9 cellular contexts compared by ENCODE assay signal in genomic region chr6:153503810-153504209, GRCh38.
DNase-seq lines count a peak whose midpoint lies in the region; ATAC-seq and TF ChIP-seq lines count a peak whose summit lies in the region.
"Had no signal": no experiment of that assay in that cellular context is flagged by ENCODE, and none has a peak within 500 bp of the region (broad histone marks: within the 10 kb centered on the region; RNA-seq: fewer than 3 reads in every experiment).

No MANE protein-coding gene starts in this region.

- TF ChIP-seq CTCF in GM13977 (IDR thresholded peaks at IDR 0.05; ENCODE audit: extremely low read depth, insufficient read depth, missing control alignments), result peak; percentile 11
- peak; percentile 27 for TF ChIP-seq CTCF in choroid plexus epithelial cell (conservative IDR thresholded peaks at IDR 0.05; ENCODE audit: low read depth, low read length)

- H3K36me3 Mint-ChIP-seq in activated T-helper 1 cell treated with anti-CD3 and anti-CD28 coated beads, Interleukin-12 subunit alpha, Interleukin-12 subunit beta, Interleukin-2, Interleukin-4 antibody, amounts not matched to agents 30 ng/mL and 10 ng/mL and 1 ng/mL, durations not matched to agents 14 hours and 24 hours and 36 hours (ENCODE audit: low read depth), result no peaks in the 10 kb centered on the region
- no peaks in the 10 kb centered on the region for H3K36me3 Mint-ChIP-seq in activated T-cell treated with anti-CD3 and anti-CD28 coated beads, Interleukin-2, amount 50 U/mL, for 4 hours (ENCODE audit: insufficient read depth)

- H3K4me1 Mint-ChIP-seq in activated T-helper 1 cell treated with anti-CD3 and anti-CD28 coated beads, Interleukin-12 subunit alpha, Interleukin-12 subunit beta, Interleukin-2, Interleukin-4 antibody, amounts not matched to agents 30 ng/mL and 10 ng/mL and 1 ng/mL, durations not matched to agents 14 hours and 24 hours and 36 hours (ENCODE audit: low read depth), result no peaks in the 10 kb centered on the region
- H3K4me1 Mint-ChIP-seq in activated T-cell treated with anti-CD3 and anti-CD28 coated beads, Interleukin-2, amount 50 U/mL, for 4 hours (ENCODE audit: low read depth), result no peaks in the 10 kb centered on the region

- no peak overlapping the region for H3K4me3 ChIP-seq in choroid plexus epithelial cell (ENCODE audit: low read depth, low read length)

- no peaks in the 10 kb centered on the region for H3K27me3 Mint-ChIP-seq in activated T-helper 1 cell treated with anti-CD3 and anti-CD28 coated beads, Interleukin-12 subunit alpha, Interleukin-12 subunit beta, Interleukin-2, Interleukin-4 antibody, amounts not matched to agents 30 ng/mL and 10 ng/mL and 1 ng/mL, durations not matched to agents 14 hours and 24 hours and 36 hours (ENCODE audit: insufficient read depth)
- no peaks in the 10 kb centered on the region for H3K27me3 Mint-ChIP-seq in activated T-cell treated with anti-CD3 and anti-CD28 coated beads, Interleukin-2, amount 50 U/mL, for 4 hours (ENCODE audit: low read depth)

- no peaks in the 10 kb centered on the region for H3K9me3 Mint-ChIP-seq in activated T-helper 1 cell treated with anti-CD3 and anti-CD28 coated beads, Interleukin-12 subunit alpha, Interleukin-12 subunit beta, Interleukin-2, Interleukin-4 antibody, amounts not matched to agents 30 ng/mL and 10 ng/mL and 1 ng/mL, durations not matched to agents 14 hours and 24 hours and 36 hours
- peaks cover 2% of the 10 kb centered on the region for H3K9me3 Mint-ChIP-seq in activated T-cell treated with anti-CD3 and anti-CD28 coated beads, Interleukin-2, amount 50 U/mL, for 4 hours

- no peak overlapping the region for H3K4me3 Mint-ChIP-seq in activated T-helper 1 cell treated with anti-CD3 and anti-CD28 coated beads, Interleukin-12 subunit alpha, Interleukin-12 subunit beta, Interleukin-2, Interleukin-4 antibody, amounts not matched to agents 30 ng/mL and 10 ng/mL and 1 ng/mL, durations not matched to agents 14 hours and 24 hours and 36 hours
- no peak overlapping the region for H3K4me3 Mint-ChIP-seq in activated T-cell treated with anti-CD3 and anti-CD28 coated beads, Interleukin-2, amount 50 U/mL, for 4 hours

- intact Hi-C loops in left ventricle myocardium superior (cut with micrococcal nuclease), result loop anchor here (10.0 kb wide), 1 partner anchor 469 kb away; no protein-coding TSS in a partner anchor
- intact Hi-C loops in activated T-helper 1 cell treated with anti-CD3 and anti-CD28 coated beads, Interleukin-12 subunit alpha, Interleukin-12 subunit beta, Interleukin-2, Interleukin-4 antibody, amounts not matched to agents 30 ng/mL and 10 ng/mL and 1 ng/mL, durations not matched to agents 14 hours and 24 hours and 36 hours (cut with micrococcal nuclease), result no loop called here

- in situ Hi-C loops in GM13977 (cut with MboI; ENCODE audit: low pct_unique_long_range_greater_than_20kb, low sequenced_read_pairs, unreplicated experiment), result loop anchor here (25.0 kb wide), 1 partner anchor 467 kb away; no protein-coding TSS in a partner anchor

- no peak overlapping the region for H3K27ac Mint-ChIP-seq in activated T-helper 1 cell treated with anti-CD3 and anti-CD28 coated beads, Interleukin-12 subunit alpha, Interleukin-12 subunit beta, Interleukin-2, Interleukin-4 antibody, amounts not matched to agents 30 ng/mL and 10 ng/mL and 1 ng/mL, durations not matched to agents 14 hours and 24 hours and 36 hours

- DNase-seq in COLO668 (lab: John Stamatoyannopoulos, UW; ENCODE audit: unreplicated experiment) (peak; percentile 1), GM13977 (ENCODE audit: low spot score) (no peak), Kasumi-1 (lab: John Stamatoyannopoulos, UW) (peak; percentile 5 to 19), choroid plexus epithelial cell (ENCODE audit: low read depth) (peak; percentile 6), left ventricle myocardium superior (no peak)
- DNase-seq in activated T-helper 1 cell treated with anti-CD3 and anti-CD28 coated beads, Interleukin-12 subunit alpha, Interleukin-12 subunit beta, Interleukin-2, Interleukin-4 antibody, amounts not matched to agents 30 ng/mL and 10 ng/mL and 1 ng/mL, durations not matched to agents 14 hours and 24 hours and 36 hours (ENCODE audit: low spot score), result no peak
- no peak for DNase-seq in activated T-cell treated with anti-CD3 and anti-CD28 coated beads, Interleukin-2, amount 50 U/mL, for 4 hours
- DNase-seq: activated naive CD4-positive, alpha-beta T cell treated with anti-CD3 and anti-CD28 coated beads, Interleukin-2, amount 50 U/mL, for 16 hours had no signal

- ATAC-seq in left ventricle myocardium superior (no peak), HG02885 (IDR thresholded peaks at IDR 0.05; ENCODE audit: poor library complexity, unreplicated experiment) (no peak)
- ATAC-seq in activated T-cell treated with anti-CD3 and anti-CD28 coated beads, Interleukin-2, amount 50 U/mL, for 4 hours, result no peak

Comparison
In these comparisons a context has a peak if more than half of its experiments do, and no peak if none do; other contexts are left out.
1. DNase-seq: peak in COLO668 (single experiment), Kasumi-1 (2 of 2) and choroid plexus epithelial cell (single experiment); none in GM13977 (single experiment), left ventricle myocardium superior (single experiment), activated T-helper 1 cell treated with anti-CD3 and anti-CD28 coated beads, Interleukin-12 subunit alpha, Interleukin-12 subunit beta, Interleukin-2, Interleukin-4 antibody, amounts not matched to agents 30 ng/mL and 10 ng/mL and 1 ng/mL, durations not matched to agents 14 hours and 24 hours and 36 hours (single experiment) and activated T-cell treated with anti-CD3 and anti-CD28 coated beads, Interleukin-2, amount 50 U/mL, for 4 hours (single experiment).